Comparison of ENCODE assay signal across 7 cellular contexts in the genomic region with DNA sequence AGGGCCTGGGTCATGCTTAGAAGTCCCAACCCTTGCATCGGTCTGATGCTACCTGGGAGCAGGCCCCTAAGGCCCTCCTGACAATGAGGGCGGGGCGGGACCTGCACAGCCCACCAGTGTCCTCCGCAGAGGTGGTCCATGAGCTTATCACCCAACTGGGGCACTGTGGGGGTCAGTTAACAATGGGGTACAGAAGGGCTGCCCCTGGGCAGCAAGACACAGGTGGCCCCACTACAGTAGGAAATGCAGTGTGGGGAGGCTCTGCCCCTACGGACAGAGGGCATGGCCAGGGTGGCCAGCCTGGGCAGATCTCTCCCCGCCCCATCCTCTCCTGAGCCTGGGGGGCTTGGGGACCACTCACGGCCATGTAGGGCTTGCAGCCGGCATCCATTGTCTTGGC.
DNase-seq lines count a peak whose midpoint lies in the region; ATAC-seq and TF ChIP-seq lines count a peak whose summit lies in the region.
"Not testable (repeated sequence)": the region's sequence is repeated elsewhere in the genome, so short reads cannot be mapped to it uniquely, and the experiment has no call there.

No MANE protein-coding gene starts in this region.

- H3K4me1 Mint-ChIP-seq in activated CD4-positive, alpha-beta T cell treated with anti-CD3 and anti-CD28 coated beads, Interleukin-2, amount 10 ng/mL, durations not matched to agents 24 days and 14 days = not testable (repeated sequence)

- WGBS in upper lobe of left lung, 2 donors = 82% methylated on average over 7 of the region's 8 CpGs; no CpG with 5 or more reads in 1 of the 2 donors

- not testable (repeated sequence) for H3K4me1 ChIP-seq in lower lobe of right lung, upper lobe of left lung

- not testable (repeated sequence) for TF ChIP-seq EP300 in upper lobe of left lung (IDR thresholded peaks at IDR 0.05)

- H3K27ac Mint-ChIP-seq in activated CD4-positive, alpha-beta T cell treated with anti-CD3 and anti-CD28 coated beads, Interleukin-2, amount 10 ng/mL, durations not matched to agents 24 days and 14 days = not testable (repeated sequence)

- not testable (repeated sequence) for TF ChIP-seq CTCF in GM13976 (IDR thresholded peaks at IDR 0.05; ENCODE audit: borderline replicate concordance, control extremely low read depth, extremely low read depth, insufficient read depth, missing control alignments); lower lobe of right lung (IDR thresholded peaks at IDR 0.05); upper lobe of left lung (IDR thresholded peaks at IDR 0.05)

- TF ChIP-seq POLR2A in upper lobe of left lung (IDR thresholded peaks at IDR 0.05) = not testable (repeated sequence)

- not testable (repeated sequence) for H3K9me3 ChIP-seq in lower lobe of right lung, upper lobe of left lung

- in situ Hi-C loops in GM13976 (cut with MboI; ENCODE audit: low sequenced_read_pairs, unreplicated experiment) = loop anchor here (25.0 kb wide), 1 partner anchor 471 kb away; no protein-coding TSS in a partner anchor

- not testable (repeated sequence) for H3K36me3 ChIP-seq in lower lobe of right lung, upper lobe of left lung

- H3K36me3 Mint-ChIP-seq in activated CD4-positive, alpha-beta T cell treated with anti-CD3 and anti-CD28 coated beads, Interleukin-2, amount 10 ng/mL, durations not matched to agents 24 days and 14 days (ENCODE audit: low read depth) = not testable (repeated sequence)

- H3K4me3 ChIP-seq in lower lobe of right lung, upper lobe of left lung: not testable (repeated sequence)

- H3K27me3 ChIP-seq in lower lobe of right lung (ENCODE audit: low read depth); upper lobe of left lung: not testable (repeated sequence)

- DNase-seq in AG20443 (ENCODE audit: low spot score) (peak; percentile 1), GM13976 (ENCODE audit: low spot score) (peak; percentile 4), sciatic nerve (ENCODE audit: low spot score) (peak; percentile 18)
- DNase-seq in activated CD4-positive, alpha-beta T cell treated with anti-CD3 and anti-CD28 coated beads, Interleukin-2, amount 10 ng/mL, durations not matched to agents 24 days and 14 days = peak; percentile 25
- DNase-seq in lower lobe of right lung, upper lobe of left lung: not testable (repeated sequence)

- H3K27me3 Mint-ChIP-seq in activated CD4-positive, alpha-beta T cell treated with anti-CD3 and anti-CD28 coated beads, Interleukin-2, amount 10 ng/mL, durations not matched to agents 24 days and 14 days = not testable (repeated sequence)

- not testable (repeated sequence) for H3K4me3 Mint-ChIP-seq in activated CD4-positive, alpha-beta T cell treated with anti-CD3 and anti-CD28 coated beads, Interleukin-2, amount 10 ng/mL, durations not matched to agents 24 days and 14 days

- H3K27ac ChIP-seq in lower lobe of right lung, upper lobe of left lung: not testable (repeated sequence)

- peak; percentile 35 for ATAC-seq in esophagus mucosa
- ATAC-seq in lower lobe of right lung = peak; percentile 11 to 61
- not testable (repeated sequence) for ATAC-seq in sciatic nerve
- peak; percentile 34 to 53 for ATAC-seq in upper lobe of left lung (ENCODE audit: low FRiP score in 2 of 2)

- not testable (repeated sequence) for H3K9me3 Mint-ChIP-seq in activated CD4-positive, alpha-beta T cell treated with anti-CD3 and anti-CD28 coated beads, Interleukin-2, amount 10 ng/mL, durations not matched to agents 24 days and 14 days

- intact Hi-C loops in activated CD4-positive, alpha-beta T cell treated with anti-CD3 and anti-CD28 coated beads, Interleukin-2, amount 10 ng/mL, durations not matched to agents 24 days and 14 days (cut with micrococcal nuclease); lower lobe of right lung (cut with DNase I); sciatic nerve (cut with DNase I): not testable (repeated sequence)
